Comparison of ENCODE assay signal across 9 cellular contexts in genomic region chr14:51157012-51157411, GRCh38.
A peak's percentile ranks its signal among the peaks of the same experiment; 100 is the strongest.
DNase-seq lines count a peak whose midpoint lies in the region; ATAC-seq, FAIRE-seq and TF ChIP-seq lines count a peak whose summit lies in the region.
"Had no signal": no experiment of that assay in that cellular context is flagged by ENCODE, and none has a peak within 500 bp of the region (broad histone marks: within the 10 kb centered on the region; RNA-seq: fewer than 3 reads in every experiment).

No MANE protein-coding gene starts in this region.

- no peak overlapping the region for H3K27ac ChIP-seq in breast epithelium
- H3K27ac ChIP-seq in KMS-11 = no peak overlapping the region
- H3K27ac ChIP-seq in SK-N-SH (ENCODE audit: low read depth in 2 of 2, low read length in 1 of 2) = no peak overlapping the region
- no peak overlapping the region for H3K27ac ChIP-seq in lower lobe of right lung
- no peak overlapping the region for H3K27ac ChIP-seq in pancreas

- intact Hi-C loops in MCF 10A (cut with micrococcal nuclease) = loop anchor here (1.0 to 5.0 kb wide), 2 partner anchors 63 to 625 kb away; no protein-coding TSS in a partner anchor
- intact Hi-C loops in breast epithelium (cut with DNase I; ENCODE audit: low total_unique reads) = no loop called here
- intact Hi-C loops in lower lobe of right lung (cut with DNase I) = no loop called here
- intact Hi-C loops in pancreas (cut with DNase I) = no loop called here
- intact Hi-C loops in activated CD4-positive, alpha-beta T cell treated with anti-CD3 and anti-CD28 coated beads for 36 hours (cut with DNase I, micrococcal nuclease) = no loop called here

- peak; percentile 82 for TF ChIP-seq RAD21 in SK-N-SH (IDR thresholded peaks at IDR 0.05; ENCODE audit: low read length)

- TF ChIP-seq CTCF in MCF 10A (IDR thresholded peaks at IDR 0.05; ENCODE audit: unreplicated experiment) = peak; percentile 33
- peak in 1 of 3 donors; percentile 12 for TF ChIP-seq CTCF in breast epithelium (IDR thresholded peaks at IDR 0.05)
- peak; percentile 41 for TF ChIP-seq CTCF in KMS-11 (conservative IDR thresholded peaks at IDR 0.05; ENCODE audit: low read depth, low read length)
- peak; percentile 69 for TF ChIP-seq CTCF in SK-N-SH (IDR thresholded peaks at IDR 0.05)
- TF ChIP-seq CTCF in lower lobe of right lung (IDR thresholded peaks at IDR 0.05) = peak; percentile 16
- no peak for TF ChIP-seq CTCF in pancreas (IDR thresholded peaks at IDR 0.05)

- H3K27me3 ChIP-seq in breast epithelium = no peaks in the 10 kb centered on the region
- H3K27me3 ChIP-seq in KMS-11 (ENCODE audit: insufficient read depth, low read depth) = no peaks in the 10 kb centered on the region
- no peaks in the 10 kb centered on the region for H3K27me3 ChIP-seq in SK-N-SH (ENCODE audit: insufficient read depth)
- H3K27me3 ChIP-seq in lower lobe of right lung (ENCODE audit: low read depth) = no peaks in the 10 kb centered on the region
- no peaks in the 10 kb centered on the region for H3K27me3 ChIP-seq in pancreas

- H3K9me3 ChIP-seq in breast epithelium (no peaks in the 10 kb centered on the region), SK-N-SH (no peaks in the 10 kb centered on the region), lower lobe of right lung (no peaks in the 10 kb centered on the region), pancreas (no peaks in the 10 kb centered on the region)

- H3K27me3 Mint-ChIP-seq in MCF 10A (ENCODE audit: insufficient read depth, unreplicated experiment) = no peaks in the 10 kb centered on the region
- no peaks in the 10 kb centered on the region for H3K27me3 Mint-ChIP-seq in activated CD4-positive, alpha-beta T cell treated with anti-CD3 and anti-CD28 coated beads for 36 hours
- H3K27me3 Mint-ChIP-seq: activated naive CD8-positive, alpha-beta T cell had no signal

- H3K4me3 ChIP-seq in breast epithelium (no peak overlapping the region), KMS-11 (IDR thresholded peaks at IDR 0.05; ENCODE audit: insufficient read depth, low read depth, low read length) (no peak overlapping the region), SK-N-SH (ENCODE audit: low read depth in 2 of 2, low read length in 1 of 2) (no peak overlapping the region), lower lobe of right lung (no peak overlapping the region), pancreas (no peak overlapping the region)

- H3K9ac ChIP-seq in KMS-11 (no peak overlapping the region), SK-N-SH (no peak overlapping the region)

- H3F3A ChIP-seq in SK-N-SH (replicated peaks; ENCODE audit: insufficient read depth) = no peaks in the 10 kb centered on the region

- CTCF ChIA-PET in MCF 10A (lab: Yijun Ruan, JAX) = interaction anchor here (0.5 to 1.3 kb wide), 10 partner anchors 9 to 1051 kb away, joined by 3 to 5 read pairs (median 3); no protein-coding TSS in a partner anchor
- CTCF ChIA-PET in SK-N-SH (lab: Yijun Ruan, JAX) = interaction anchor here (0.6 to 1.9 kb wide), 15 partner anchors 10 to 622 kb away, joined by 3 to 10 read pairs (median 4); no protein-coding TSS in a partner anchor
- CTCF ChIA-PET in activated CD4-positive, alpha-beta T cell treated with anti-CD3 and anti-CD28 coated beads for 36 hours (lab: Charles Lee) = no interaction called here

- H3K4me1 Mint-ChIP-seq in MCF 10A (ENCODE audit: insufficient read depth, unreplicated experiment) = no peaks in the 10 kb centered on the region
- no peaks in the 10 kb centered on the region for H3K4me1 Mint-ChIP-seq in activated CD4-positive, alpha-beta T cell treated with anti-CD3 and anti-CD28 coated beads for 36 hours

- no peaks in the 10 kb centered on the region for H3K4me1 ChIP-seq in breast epithelium
- no peaks in the 10 kb centered on the region for H3K4me1 ChIP-seq in KMS-11 (ENCODE audit: low read depth, poor library complexity, severe bottlenecking)
- H3K4me1 ChIP-seq in SK-N-SH (ENCODE audit: control insufficient read depth in 1 of 2, insufficient read depth in 2 of 2, low read depth in 1 of 2, low read length in 1 of 2) = no peaks in the 10 kb centered on the region
- no peaks in the 10 kb centered on the region for H3K4me1 ChIP-seq in lower lobe of right lung
- no peaks in the 10 kb centered on the region for H3K4me1 ChIP-seq in pancreas

- no peak for FAIRE-seq in pancreas (lab: Jason Lieb, UNC)

- no peak overlapping the region for H2AFZ ChIP-seq in KMS-11 (ENCODE audit: low read depth)
- H2AFZ ChIP-seq in SK-N-SH (ENCODE audit: low read depth) = no peak overlapping the region

- H3K36me3 Mint-ChIP-seq in MCF 10A (ENCODE audit: insufficient read depth, unreplicated experiment) = no peaks in the 10 kb centered on the region
- H3K36me3 Mint-ChIP-seq in activated CD4-positive, alpha-beta T cell treated with anti-CD3 and anti-CD28 coated beads for 36 hours (ENCODE audit: low read depth) = no peaks in the 10 kb centered on the region
- H3K36me3 Mint-ChIP-seq: activated naive CD8-positive, alpha-beta T cell had no signal

- no peak overlapping the region for H3K4me3 Mint-ChIP-seq in MCF 10A (ENCODE audit: unreplicated experiment)
- no peak overlapping the region for H3K4me3 Mint-ChIP-seq in activated CD4-positive, alpha-beta T cell treated with anti-CD3 and anti-CD28 coated beads for 36 hours
- H3K4me3 Mint-ChIP-seq: activated naive CD8-positive, alpha-beta T cell had no signal

- DNase-seq in MCF 10A (ENCODE audit: unreplicated experiment) (peak; percentile 44), breast epithelium (ENCODE audit: low spot score in 2 of 2) (no peak), SK-N-SH (peak; percentile 25), lower lobe of right lung (no peak), pancreas (no peak), DMS114 treated with DMSO at 0.1 percent for 48 hours (lab: John Stamatoyannopoulos, UW; ENCODE audit: unreplicated experiment) (no peak)
- DNase-seq in activated CD4-positive, alpha-beta T cell treated with anti-CD3 and anti-CD28 coated beads for 36 hours = no peak

- BruUV-seq in MCF 10A (replicated peaks; lab: Mats Ljungman, UMichigan) = no TSS peak

- H3K9me2 ChIP-seq in SK-N-SH = no peaks in the 10 kb centered on the region; the same call in 1 of the 2 replicates

- H4K20me1 ChIP-seq in KMS-11 (ENCODE audit: insufficient read depth) (no peaks in the 10 kb centered on the region), SK-N-SH (ENCODE audit: insufficient read depth) (no peaks in the 10 kb centered on the region)

- H3K27ac Mint-ChIP-seq in MCF 10A (ENCODE audit: low read depth, unreplicated experiment) = no peak overlapping the region
- no peak overlapping the region for H3K27ac Mint-ChIP-seq in activated CD4-positive, alpha-beta T cell treated with anti-CD3 and anti-CD28 coated beads for 36 hours
- H3K27ac Mint-ChIP-seq: activated naive CD8-positive, alpha-beta T cell had no signal

- H3K36me3 ChIP-seq in breast epithelium = no peaks in the 10 kb centered on the region
- H3K36me3 ChIP-seq in KMS-11 (ENCODE audit: insufficient read depth) = no peaks in the 10 kb centered on the region
- no peaks in the 10 kb centered on the region for H3K36me3 ChIP-seq in SK-N-SH (replicated peaks in 1 of 2; ENCODE audit: control insufficient read depth in 1 of 2, insufficient read depth in 2 of 2, low read length in 1 of 2)
- no peaks in the 10 kb centered on the region for H3K36me3 ChIP-seq in lower lobe of right lung
- no peaks in the 10 kb centered on the region for H3K36me3 ChIP-seq in pancreas

- ATAC-seq in lower lobe of right lung (no peak), pancreas (no peak)
- no peak for ATAC-seq in activated CD4-positive, alpha-beta T cell treated with anti-CD3 and anti-CD28 coated beads for 36 hours

- POLR2A ChIA-PET in MCF 10A (lab: Yijun Ruan, JAX) = no interaction called here
- POLR2A ChIA-PET in SK-N-SH (lab: Yijun Ruan, JAX) = no interaction called here
- POLR2A ChIA-PET in activated CD4-positive, alpha-beta T cell treated with anti-CD3 and anti-CD28 coated beads for 36 hours (lab: Charles Lee) = no interaction called here

- no peak for TF ChIP-seq POLR2A in breast epithelium (IDR thresholded peaks at IDR 0.05)

- no peak for TF ChIP-seq EP300 in SK-N-SH (IDR thresholded peaks at IDR 0.05; ENCODE audit: borderline replicate concordance in 1 of 2, low read depth in 1 of 2, low read length in 1 of 2)

- H3K9me3 Mint-ChIP-seq in MCF 10A (ENCODE audit: unreplicated experiment) = no peaks in the 10 kb centered on the region
- no peaks in the 10 kb centered on the region for H3K9me3 Mint-ChIP-seq in activated CD4-positive, alpha-beta T cell treated with anti-CD3 and anti-CD28 coated beads for 36 hours (ENCODE audit: low read depth)

- H3K4me2 ChIP-seq in KMS-11 (no peak overlapping the region), SK-N-SH (no peak overlapping the region)

- no peaks in the 10 kb centered on the region for H3K79me2 ChIP-seq in KMS-11 (ENCODE audit: insufficient read depth, low read depth)
- no peaks in the 10 kb centered on the region for H3K79me2 ChIP-seq in SK-N-SH (ENCODE audit: insufficient read depth)

TF ChIP-seq in SK-N-SH, 30 proteins besides CTCF, POLR2A, EP300 and RAD21 (continues in another document):
- TF ChIP-seq ZBTB33 (IDR thresholded peaks at IDR 0.05; ENCODE audit: borderline replicate concordance, low read depth) = no peak
- TF ChIP-seq EZH2phosphoT487 (IDR thresholded peaks at IDR 0.05; ENCODE audit: borderline replicate concordance, low read depth) = no peak
- peak; percentile 61 for TF ChIP-seq SMC3 (IDR thresholded peaks at IDR 0.05; ENCODE audit: low read depth, low read length)
- TF ChIP-seq USF1 (IDR thresholded peaks at IDR 0.05; ENCODE audit: borderline replicate concordance, low read depth) = no peak

Comparison
In these comparisons a context has a peak if more than half of its experiments do, and no peak if none do; other contexts are left out.
1. DNase-seq: peak in MCF 10A (single experiment) and SK-N-SH (single experiment); none in breast epithelium (0 of 2), lower lobe of right lung (single experiment), pancreas (0 of 6), activated CD4-positive, alpha-beta T cell treated with anti-CD3 and anti-CD28 coated beads for 36 hours (single experiment) and DMS114 treated with DMSO at 0.1 percent for 48 hours (single experiment).
2. CTCF ChIP-seq: peak in MCF 10A (single experiment), KMS-11 (single experiment), SK-N-SH (single experiment) and lower lobe of right lung (single experiment); none in pancreas (0 of 4).